ENCODE assay signal across 1 cellular context in the genomic region with DNA sequence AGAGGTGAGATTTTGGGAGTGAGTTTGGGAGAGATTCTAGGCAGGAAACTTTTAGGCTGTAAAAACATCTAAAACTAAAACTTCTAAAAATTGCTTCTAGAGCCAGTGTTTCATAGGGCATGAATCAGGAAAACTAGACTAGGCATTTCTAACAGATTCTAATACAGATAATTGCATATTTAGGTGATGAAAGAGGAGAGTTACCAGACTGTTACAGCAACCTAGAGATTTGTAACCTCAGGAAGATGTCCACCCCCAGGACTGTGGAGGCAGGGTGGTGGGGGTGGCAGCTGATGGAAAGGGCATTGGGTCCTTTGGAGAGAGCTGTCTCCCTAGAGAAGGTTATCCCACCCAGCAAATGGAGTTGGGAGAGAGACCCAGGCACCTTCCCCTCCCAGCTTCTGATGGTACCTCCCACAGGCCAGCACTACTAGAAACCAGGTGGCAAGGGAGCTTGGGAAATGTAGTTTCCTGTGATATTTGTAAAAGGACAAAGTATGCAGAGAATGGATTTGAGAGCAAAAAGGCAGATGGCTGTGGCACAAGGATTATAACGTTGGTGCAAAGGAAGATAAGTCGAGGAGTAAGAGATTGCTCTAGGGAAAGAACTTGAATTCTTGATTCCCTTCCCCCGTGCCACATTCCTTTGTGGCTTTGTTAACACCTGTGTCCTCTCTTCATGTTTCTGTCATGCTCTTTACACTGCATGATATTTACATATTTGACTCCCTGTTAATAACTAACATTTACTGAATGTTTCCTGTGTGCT.
TF ChIP-seq lines count a peak whose summit lies in the region.

No MANE protein-coding gene starts in this region.

TF ChIP-seq in K562, 482 proteins besides CTCF, POLR2A, EP300 and RAD21 (continued from another document):
- TF ChIP-seq, protein P1, sequence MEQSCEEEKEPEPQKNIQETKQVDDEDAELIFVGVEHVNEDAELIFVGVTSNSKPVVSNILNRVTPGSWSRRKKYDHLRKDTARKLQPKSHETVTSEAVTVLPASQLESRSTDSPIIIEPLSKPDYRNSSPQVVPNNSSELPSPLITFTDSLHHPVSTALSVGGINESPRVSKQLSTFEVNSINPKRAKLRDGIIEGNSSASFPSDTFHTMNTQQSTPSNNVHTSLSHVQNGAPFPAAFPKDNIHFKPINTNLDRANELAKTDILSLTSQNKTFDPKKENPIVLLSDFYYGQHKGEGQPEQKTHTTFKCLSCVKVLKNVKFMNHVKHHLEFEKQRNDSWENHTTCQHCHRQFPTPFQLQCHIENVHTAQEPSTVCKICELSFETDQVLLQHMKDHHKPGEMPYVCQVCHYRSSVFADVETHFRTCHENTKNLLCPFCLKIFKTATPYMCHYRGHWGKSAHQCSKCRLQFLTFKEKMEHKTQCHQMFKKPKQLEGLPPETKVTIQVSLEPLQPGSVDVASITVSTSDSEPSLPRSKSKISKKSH (CRISPR knock-in tag; IDR thresholded peaks at IDR 0.05), result no peak
- TF ChIP-seq GATA2 (CRISPR knock-in tag; IDR thresholded peaks at IDR 0.05), result no peak
- no peak for TF ChIP-seq SIRT6 (IDR thresholded peaks at IDR 0.05; ENCODE audit: low read depth, low read length)
- no peak for TF ChIP-seq MXD1 (CRISPR knock-in tag; IDR thresholded peaks at IDR 0.05; ENCODE audit: borderline replicate concordance, poor library complexity, severe bottlenecking)
- TF ChIP-seq POLR3A (IDR thresholded peaks at IDR 0.05; ENCODE audit: borderline replicate concordance, extremely low read depth, insufficient read depth, insufficient read length), result no peak
- TF ChIP-seq, protein P2, sequence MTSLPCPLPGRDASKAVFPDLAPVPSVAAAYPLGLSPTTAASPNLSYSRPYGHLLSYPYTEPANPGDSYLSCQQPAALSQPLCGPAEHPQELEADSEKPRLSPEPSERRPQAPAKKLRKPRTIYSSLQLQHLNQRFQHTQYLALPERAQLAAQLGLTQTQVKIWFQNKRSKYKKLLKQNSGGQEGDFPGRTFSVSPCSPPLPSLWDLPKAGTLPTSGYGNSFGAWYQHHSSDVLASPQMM (CRISPR knock-in tag; IDR thresholded peaks at IDR 0.05), result no peak
- TF ChIP-seq CBX1 (IDR thresholded peaks at IDR 0.05; ENCODE audit: low read depth), result no peak
- TF ChIP-seq, protein P3, sequence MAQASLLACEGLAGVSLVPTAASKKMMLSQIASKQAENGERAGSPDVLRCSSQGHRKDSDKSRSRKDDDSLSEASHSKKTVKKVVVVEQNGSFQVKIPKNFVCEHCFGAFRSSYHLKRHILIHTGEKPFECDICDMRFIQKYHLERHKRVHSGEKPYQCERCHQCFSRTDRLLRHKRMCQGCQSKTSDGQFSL (CRISPR knock-in tag; IDR thresholded peaks at IDR 0.05), result no peak
- TF ChIP-seq, protein P3 (tag; IDR thresholded peaks at IDR 0.05), result no peak
- TF ChIP-seq SOX6 (IDR thresholded peaks at IDR 0.05), result no peak
- TF ChIP-seq, protein P4, sequence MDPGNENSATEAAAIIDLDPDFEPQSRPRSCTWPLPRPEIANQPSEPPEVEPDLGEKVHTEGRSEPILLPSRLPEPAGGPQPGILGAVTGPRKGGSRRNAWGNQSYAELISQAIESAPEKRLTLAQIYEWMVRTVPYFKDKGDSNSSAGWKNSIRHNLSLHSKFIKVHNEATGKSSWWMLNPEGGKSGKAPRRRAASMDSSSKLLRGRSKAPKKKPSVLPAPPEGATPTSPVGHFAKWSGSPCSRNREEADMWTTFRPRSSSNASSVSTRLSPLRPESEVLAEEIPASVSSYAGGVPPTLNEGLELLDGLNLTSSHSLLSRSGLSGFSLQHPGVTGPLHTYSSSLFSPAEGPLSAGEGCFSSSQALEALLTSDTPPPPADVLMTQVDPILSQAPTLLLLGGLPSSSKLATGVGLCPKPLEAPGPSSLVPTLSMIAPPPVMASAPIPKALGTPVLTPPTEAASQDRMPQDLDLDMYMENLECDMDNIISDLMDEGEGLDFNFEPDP (CRISPR knock-in tag; IDR thresholded peaks at IDR 0.05), result no peak
- TF ChIP-seq ZNF143 (CRISPR knock-in tag; IDR thresholded peaks at IDR 0.05), result peak; percentile 66; the same call in 1 of the 2 replicates
- TF ChIP-seq CEBPG (CRISPR knock-in tag; IDR thresholded peaks at IDR 0.05), result no peak
- TF ChIP-seq CEBPG (tag; conservative IDR thresholded peaks at IDR 0.05 in 1 of 2, IDR thresholded peaks at IDR 0.05 in 1 of 2), result peak; percentile 13 to 59; a peak in 1 of 4 replicates
- no peak for TF ChIP-seq ZFX (CRISPR knock-in tag; IDR thresholded peaks at IDR 0.05)
- TF ChIP-seq NR2C2 (CRISPR knock-in tag; IDR thresholded peaks at IDR 0.05), result no peak
- TF ChIP-seq NR2C2 (tag; IDR thresholded peaks at IDR 0.05), result peak; percentile 25; the same call in 1 of the 2 replicates
- no peak for TF ChIP-seq ZFP36 (IDR thresholded peaks at IDR 0.05; ENCODE audit: low read depth, low read length, partially characterized antibody)
